37 cellular contexts compared by ENCODE assay signal in genomic region chr12:25463005-25463404, GRCh38.
"Had no signal": no experiment of that assay in that cellular context is flagged by ENCODE, and none has a peak within 500 bp of the region (broad histone marks: within the 10 kb centered on the region; RNA-seq: fewer than 3 reads in every experiment).

No MANE protein-coding gene starts in this region.

- H3K4me1 ChIP-seq: ascending aorta had no signal

- H3K27ac ChIP-seq: ascending aorta, cardiac muscle cell, VCaP had no signal

- H3K4me3 ChIP-seq: ascending aorta, cardiac muscle cell had no signal

- H3K27ac Mint-ChIP-seq: activated CD4-positive, alpha-beta memory T cell treated with anti-CD3 and anti-CD28 coated beads, Interleukin-2, amount 10 ng/mL, durations not matched to agents 7 days and 5 days; activated CD4-positive, alpha-beta T cell treated with anti-CD3 and anti-CD28 coated beads for 36 hours; activated CD4-positive, alpha-beta T cell treated with anti-CD3 and anti-CD28 coated beads, Interleukin-2, amount 10 ng/mL, durations not matched to agents 7 days and 5 days; activated CD8-positive, alpha-beta memory T cell treated with anti-CD3 and anti-CD28 coated beads, Interleukin-2, amount 10 ng/mL, durations not matched to agents 7 days and 5 days; activated CD8-positive, alpha-beta T cell treated with anti-CD3 and anti-CD28 coated beads, Interleukin-2, amount 10 ng/mL, durations not matched to agents 7 days and 5 days; activated naive CD4-positive, alpha-beta T cell treated with anti-CD3 and anti-CD28 coated beads, Interleukin-2, amount 10 ng/mL, durations not matched to agents 7 days and 5 days; activated naive CD4-positive, alpha-beta T cell treated with anti-CD3 and anti-CD28 coated beads, Interleukin-2, amount 50 U/mL, for 24 hours; activated naive CD8-positive, alpha-beta T cell; activated naive CD8-positive, alpha-beta T cell treated with anti-CD3 and anti-CD28 coated beads, Interleukin-2, amount 10 ng/mL, durations not matched to agents 7 days and 5 days; activated naive CD8-positive, alpha-beta T cell treated with anti-CD3 and anti-CD28 coated beads, Interleukin-2, amount 50 U/mL, for 24 hours; activated T-cell treated with anti-CD3 and anti-CD28 coated beads, Interleukin-2, amount 50 U/mL, for 24 hours; activated T-helper 2 cell treated with anti-CD3 and anti-CD28 coated beads, Interferon-gamma antibody, Interleukin-2, Interleukin-4, amounts not matched to agents 10 μg/mL and 5 μg/mL and 100 μg/mL, durations not matched to agents 14 hours and 24 hours and 36 hours; brain; T-helper 1 cell treated with Interleukin-12 subunit alpha and Interleukin-12 subunit beta and Interleukin-4 antibody, amounts not matched to agents 30 μg/mL and 1 μg/mL, for 36 hours; T-helper 2 cell treated with Interferon-gamma antibody and Interleukin-4, amounts not matched to agents 5 μg/mL and 100 μg/mL, for 36 hours had no signal

- ATAC-seq: activated CD4-positive, alpha-beta T cell treated with anti-CD3 and anti-CD28 coated beads for 36 hours; activated CD4-positive, CD25-positive, alpha-beta regulatory T cell treated with anti-CD3 and anti-CD28 coated beads, Interleukin-2, amount 50 U/mL, for 24 hours; activated CD8-positive, alpha-beta memory T cell treated with anti-CD3 and anti-CD28 coated beads, Interleukin-2, amount 10 ng/mL, durations not matched to agents 7 days and 5 days; activated CD8-positive, alpha-beta T cell treated with anti-CD3 and anti-CD28 coated beads, Interleukin-2, amount 10 ng/mL, durations not matched to agents 7 days and 5 days; activated naive CD8-positive, alpha-beta T cell treated with anti-CD3 and anti-CD28 coated beads, Interleukin-2, amount 50 U/mL, for 24 hours had no signal

- H3K4me1 Mint-ChIP-seq: activated CD4-positive, alpha-beta memory T cell treated with anti-CD3 and anti-CD28 coated beads, Interleukin-2, amount 10 ng/mL, durations not matched to agents 7 days and 5 days; activated CD4-positive, alpha-beta T cell treated with anti-CD3 and anti-CD28 coated beads for 36 hours; activated CD4-positive, alpha-beta T cell treated with anti-CD3 and anti-CD28 coated beads, Interleukin-2, amount 10 ng/mL, durations not matched to agents 7 days and 5 days; activated CD8-positive, alpha-beta memory T cell treated with anti-CD3 and anti-CD28 coated beads, Interleukin-2, amount 10 ng/mL, durations not matched to agents 7 days and 5 days; activated naive CD4-positive, alpha-beta T cell treated with anti-CD3 and anti-CD28 coated beads, Interleukin-2, amount 10 ng/mL, durations not matched to agents 7 days and 5 days; activated naive CD4-positive, alpha-beta T cell treated with anti-CD3 and anti-CD28 coated beads, Interleukin-2, amount 50 U/mL, for 24 hours; activated naive CD8-positive, alpha-beta T cell treated with anti-CD3 and anti-CD28 coated beads, Interleukin-2, amount 10 ng/mL, durations not matched to agents 7 days and 5 days; activated naive CD8-positive, alpha-beta T cell treated with anti-CD3 and anti-CD28 coated beads, Interleukin-2, amount 50 U/mL, for 24 hours; central memory CD8-positive, alpha-beta T cell had no signal

- DNase-seq: activated CD4-positive, alpha-beta memory T cell treated with anti-CD3 and anti-CD28 coated beads, Interleukin-2, amount 10 ng/mL, durations not matched to agents 7 days and 5 days; activated CD4-positive, alpha-beta T cell treated with anti-CD3 and anti-CD28 coated beads for 1 hour; activated CD4-positive, alpha-beta T cell treated with anti-CD3 and anti-CD28 coated beads for 36 hours; activated CD4-positive, alpha-beta T cell treated with anti-CD3 and anti-CD28 coated beads for 48 hours; activated CD4-positive, alpha-beta T cell treated with anti-CD3 and anti-CD28 coated beads, Interleukin-2, amount 10 ng/mL, durations not matched to agents 7 days and 5 days; activated CD4-positive, alpha-beta T cell treated with anti-CD3 and anti-CD28 coated beads, Interleukin-2, amount 50 U/mL, for 48 hours; activated CD4-positive, CD25-positive, alpha-beta regulatory T cell; activated CD8-positive, alpha-beta memory T cell treated with anti-CD3 and anti-CD28 coated beads for 24 hours; activated CD8-positive, alpha-beta memory T cell treated with anti-CD3 and anti-CD28 coated beads, Interleukin-2, amount 10 ng/mL, durations not matched to agents 7 days and 5 days; activated CD8-positive, alpha-beta memory T cell treated with anti-CD3 and anti-CD28 coated beads, Interleukin-2, amount 50 U/mL, for 48 hours; activated CD8-positive, alpha-beta T cell treated with anti-CD3 and anti-CD28 coated beads, Interleukin-2, amount 10 ng/mL, durations not matched to agents 7 days and 5 days; activated effector memory CD4-positive, alpha-beta T cell treated with Interleukin-2 at 50 U/mL for 16 hours; activated gamma-delta T cell; activated naive CD4-positive, alpha-beta T cell treated with anti-CD3 and anti-CD28 coated beads, Interleukin-2, amount 10 ng/mL, durations not matched to agents 7 days and 5 days; activated naive CD4-positive, alpha-beta T cell treated with Interleukin-2 at 50 U/mL for 16 hours; activated naive CD8-positive, alpha-beta T cell treated with anti-CD3 and anti-CD28 coated beads, Interleukin-2, amount 10 ng/mL, durations not matched to agents 7 days and 5 days; activated naive CD8-positive, alpha-beta T cell treated with anti-CD3 and anti-CD28 coated beads, Interleukin-2, amount 50 U/mL, for 24 hours; activated T-cell treated with anti-CD3 and anti-CD28 coated beads, Interleukin-2, amount 50 U/mL, for 24 hours; activated T-cell treated with anti-CD3 and anti-CD28 coated beads, Interleukin-2, amount 50 U/mL, for 48 hours; amygdala; anterior cingulate cortex; caudate nucleus; cerebellar nuclear complex; T-helper 1 cell; T-helper 2 cell; T-helper 9 cell had no signal

- H3K36me3 ChIP-seq: ascending aorta, cardiac muscle cell had no signal

- H3K36me3 Mint-ChIP-seq: activated CD8-positive, alpha-beta memory T cell treated with anti-CD3 and anti-CD28 coated beads, Interleukin-2, amount 10 ng/mL, durations not matched to agents 7 days and 5 days; activated naive CD4-positive, alpha-beta T cell treated with anti-CD3 and anti-CD28 coated beads, Interleukin-2, amount 10 ng/mL, durations not matched to agents 7 days and 5 days; activated naive CD4-positive, alpha-beta T cell treated with anti-CD3 and anti-CD28 coated beads, Interleukin-2, amount 50 U/mL, for 24 hours; activated naive CD8-positive, alpha-beta T cell; brain had no signal

- H3K27me3 Mint-ChIP-seq: activated CD4-positive, alpha-beta T cell treated with anti-CD3 and anti-CD28 coated beads for 36 hours; activated CD4-positive, alpha-beta T cell treated with anti-CD3 and anti-CD28 coated beads, Interleukin-2, amount 10 ng/mL, durations not matched to agents 7 days and 5 days; activated CD8-positive, alpha-beta memory T cell treated with anti-CD3 and anti-CD28 coated beads, Interleukin-2, amount 10 ng/mL, durations not matched to agents 7 days and 5 days; activated naive CD4-positive, alpha-beta T cell treated with anti-CD3 and anti-CD28 coated beads, Interleukin-2, amount 10 ng/mL, durations not matched to agents 7 days and 5 days; activated naive CD4-positive, alpha-beta T cell treated with anti-CD3 and anti-CD28 coated beads, Interleukin-2, amount 50 U/mL, for 24 hours; activated naive CD8-positive, alpha-beta T cell; activated naive CD8-positive, alpha-beta T cell treated with anti-CD3 and anti-CD28 coated beads, Interleukin-2, amount 50 U/mL, for 24 hours; activated T-cell treated with anti-CD3 and anti-CD28 coated beads, Interleukin-2, amount 50 U/mL, for 24 hours; brain had no signal

- H3K4me3 Mint-ChIP-seq: activated CD4-positive, alpha-beta memory T cell treated with anti-CD3 and anti-CD28 coated beads, Interleukin-2, amount 10 ng/mL, durations not matched to agents 7 days and 5 days; activated CD4-positive, alpha-beta T cell treated with anti-CD3 and anti-CD28 coated beads for 36 hours; activated CD4-positive, alpha-beta T cell treated with anti-CD3 and anti-CD28 coated beads, Interleukin-2, amount 10 ng/mL, durations not matched to agents 7 days and 5 days; activated CD8-positive, alpha-beta memory T cell treated with anti-CD3 and anti-CD28 coated beads, Interleukin-2, amount 10 ng/mL, durations not matched to agents 7 days and 5 days; activated CD8-positive, alpha-beta T cell treated with anti-CD3 and anti-CD28 coated beads, Interleukin-2, amount 10 ng/mL, durations not matched to agents 7 days and 5 days; activated naive CD4-positive, alpha-beta T cell treated with anti-CD3 and anti-CD28 coated beads, Interleukin-2, amount 10 ng/mL, durations not matched to agents 7 days and 5 days; activated naive CD4-positive, alpha-beta T cell treated with anti-CD3 and anti-CD28 coated beads, Interleukin-2, amount 50 U/mL, for 24 hours; activated naive CD8-positive, alpha-beta T cell; activated naive CD8-positive, alpha-beta T cell treated with anti-CD3 and anti-CD28 coated beads, Interleukin-2, amount 10 ng/mL, durations not matched to agents 7 days and 5 days; activated naive CD8-positive, alpha-beta T cell treated with anti-CD3 and anti-CD28 coated beads, Interleukin-2, amount 50 U/mL, for 24 hours; activated T-cell treated with anti-CD3 and anti-CD28 coated beads, Interleukin-2, amount 50 U/mL, for 24 hours; brain; central memory CD8-positive, alpha-beta T cell; T-helper 1 cell treated with Interleukin-12 subunit alpha and Interleukin-12 subunit beta and Interleukin-4 antibody, amounts not matched to agents 30 μg/mL and 1 μg/mL, for 36 hours; T-helper 2 cell treated with Interferon-gamma antibody and Interleukin-4, amounts not matched to agents 5 μg/mL and 100 μg/mL, for 36 hours had no signal

- H3K9me3 Mint-ChIP-seq: activated CD4-positive, alpha-beta memory T cell treated with anti-CD3 and anti-CD28 coated beads, Interleukin-2, amount 10 ng/mL, durations not matched to agents 7 days and 5 days; activated CD4-positive, alpha-beta T cell treated with anti-CD3 and anti-CD28 coated beads, Interleukin-2, amount 10 ng/mL, durations not matched to agents 7 days and 5 days; activated naive CD4-positive, alpha-beta T cell treated with anti-CD3 and anti-CD28 coated beads, Interleukin-2, amount 50 U/mL, for 24 hours; central memory CD8-positive, alpha-beta T cell; T-helper 1 cell treated with Interleukin-12 subunit alpha and Interleukin-12 subunit beta and Interleukin-4 antibody, amounts not matched to agents 30 μg/mL and 1 μg/mL, for 36 hours had no signal

- H3K27me3 ChIP-seq: ascending aorta, cardiac muscle cell had no signal
